In genomic region chr17:50297407-50297865, GRCh38 we compare ENCODE assay signal across 1 cellular context.
A peak's percentile ranks its signal among the peaks of the same experiment; 100 is the strongest.
TF ChIP-seq lines count a peak whose summit lies in the region.

No MANE protein-coding gene starts in this region.

TF ChIP-seq in HepG2, 621 proteins besides CTCF, POLR2A, EP300 and RAD21 (continued from another document and continues in another):
- TF ChIP-seq ZBTB7B (CRISPR knock-in tag; IDR thresholded peaks at IDR 0.05): peak; percentile 56; the same call in 1 of the 2 replicates
- TF ChIP-seq PLSCR1 (CRISPR knock-in tag; IDR thresholded peaks at IDR 0.05; ENCODE audit: borderline replicate concordance): no peak
- TF ChIP-seq ZNF512B (CRISPR knock-in tag; IDR thresholded peaks at IDR 0.05; ENCODE audit: borderline replicate concordance): no peak
- 0 out of 2 replicates have a peak, but pooled peaks have one; percentile 29 for TF ChIP-seq MXD4 (CRISPR knock-in tag; IDR thresholded peaks at IDR 0.05)
- TF ChIP-seq ZNF605 (CRISPR knock-in tag; IDR thresholded peaks at IDR 0.05): peak; percentile 25; the same call in 1 of the 2 replicates
- TF ChIP-seq TBX2 (CRISPR knock-in tag; IDR thresholded peaks at IDR 0.05; ENCODE audit: borderline replicate concordance): no peak
- no peak for TF ChIP-seq ZNF333 (CRISPR knock-in tag; IDR thresholded peaks at IDR 0.05; ENCODE audit: borderline replicate concordance)
- no peak for TF ChIP-seq RARG (CRISPR knock-in tag; IDR thresholded peaks at IDR 0.05; ENCODE audit: low read depth)
- TF ChIP-seq HMGXB4 (CRISPR knock-in tag; IDR thresholded peaks at IDR 0.05; ENCODE audit: borderline replicate concordance in 1 of 2, low read depth in 1 of 2): peak; percentile 46 to 58; a peak in 2 of 4 replicates
- peak; percentile 27; the same call in 1 of the 2 replicates for TF ChIP-seq SUZ12 (IDR thresholded peaks at IDR 0.05; ENCODE audit: low read depth, low read length)
- no peak for TF ChIP-seq MAF1 (CRISPR knock-in tag; IDR thresholded peaks at IDR 0.05; ENCODE audit: borderline replicate concordance)
- TF ChIP-seq HNF1B (CRISPR knock-in tag; IDR thresholded peaks at IDR 0.05): 0 out of 2 replicates have a peak, but pooled peaks have one; percentile 29
- TF ChIP-seq SNAPC2 (CRISPR knock-in tag; IDR thresholded peaks at IDR 0.05): 0 out of 2 replicates have a peak, but pooled peaks have one; percentile 49
- TF ChIP-seq THRA (CRISPR knock-in tag; IDR thresholded peaks at IDR 0.05; ENCODE audit: borderline replicate concordance): peak; percentile 59; the same call in 1 of the 2 replicates
- TF ChIP-seq IKZF1 (IDR thresholded peaks at IDR 0.05): no peak
- TF ChIP-seq HDAC1 (CRISPR knock-in tag; IDR thresholded peaks at IDR 0.05): peak; percentile 69
- no peak for TF ChIP-seq E2F5 (CRISPR knock-in tag; conservative IDR thresholded peaks at IDR 0.05)
- TF ChIP-seq MED13 (CRISPR knock-in tag; IDR thresholded peaks at IDR 0.05): no peak
- peak; percentile 62; the same call in 1 of the 2 replicates for TF ChIP-seq ZNF280B (CRISPR knock-in tag; IDR thresholded peaks at IDR 0.05; ENCODE audit: borderline replicate concordance)
- TF ChIP-seq ZNF597 (CRISPR knock-in tag; IDR thresholded peaks at IDR 0.05): 0 out of 2 replicates have a peak, but pooled peaks have one; percentile 53
- no peak for TF ChIP-seq RFX1 (IDR thresholded peaks at IDR 0.05)
- TF ChIP-seq ZNF550 (CRISPR knock-in tag; IDR thresholded peaks at IDR 0.05; ENCODE audit: borderline replicate concordance): no peak
- TF ChIP-seq ZNF276 (CRISPR knock-in tag; IDR thresholded peaks at IDR 0.05; ENCODE audit: low read depth): no peak
- no peak for TF ChIP-seq ZNF142 (CRISPR knock-in tag; IDR thresholded peaks at IDR 0.05)
- no peak; the same call in 1 of the 2 replicates for TF ChIP-seq ZBTB26 (CRISPR knock-in tag; IDR thresholded peaks at IDR 0.05; ENCODE audit: borderline replicate concordance)
- no peak for TF ChIP-seq NR0B2 (CRISPR knock-in tag; IDR thresholded peaks at IDR 0.05)
- TF ChIP-seq ZNF362 (CRISPR knock-in tag; IDR thresholded peaks at IDR 0.05; ENCODE audit: borderline replicate concordance): no peak
- no peak for TF ChIP-seq GATA4 (IDR thresholded peaks at IDR 0.05; ENCODE audit: borderline replicate concordance, low read depth)
